8 cellular contexts compared by ENCODE assay signal in genomic region chr13:23609414-23610186, GRCh38. TPM values are rescaled to one million over a fixed set of nuclear protein-coding genes. Genes with fewer than 3 reads are reported as not detected.
DNase-seq lines count a peak whose midpoint lies in the region; ATAC-seq, FAIRE-seq and TF ChIP-seq lines count a peak whose summit lies in the region.

No MANE protein-coding gene starts in this region.

- H3K4me3 Mint-ChIP-seq in activated CD4-positive, alpha-beta T cell treated with anti-CD3 and anti-CD28 coated beads, Interleukin-2, amount 10 ng/mL, durations not matched to agents 7 days and 5 days: peak overlapping the region; percentile 28

- peaks cover 0 to 35% of the 10 kb centered on the region in 2 donors for H3K4me1 ChIP-seq in right atrium auricular region
- peaks cover 8 to 25% of the 10 kb centered on the region in 2 donors for H3K4me1 ChIP-seq in thoracic aorta (ENCODE audit: control insufficient read depth in 1 of 2, low read depth in 2 of 2)

- H3K4me1 Mint-ChIP-seq in activated CD4-positive, alpha-beta T cell treated with anti-CD3 and anti-CD28 coated beads, Interleukin-2, amount 10 ng/mL, durations not matched to agents 7 days and 5 days: peaks cover 16% of the 10 kb centered on the region

- DNase-seq in activated CD4-positive, alpha-beta T cell treated with anti-CD3 and anti-CD28 coated beads, Interleukin-2, amount 10 ng/mL, durations not matched to agents 7 days and 5 days: no peak
- DNase-seq in activated CD4-positive, alpha-beta T cell treated with anti-CD3 and anti-CD28 coated beads for 48 hours: no peak
- DNase-seq in SHP77 treated with DMSO at 0.1 percent for 48 hours (lab: John Stamatoyannopoulos, UW) (peak; percentile 56), right atrium auricular region (ENCODE audit: low spot score) (no peak), thoracic aorta (ENCODE audit: low spot score) (no peak), frontal cortex (ENCODE audit: low spot score in 2 of 2) (no peak)
- DNase-seq in activated CD4-positive, alpha-beta T cell treated with anti-CD3 and anti-CD28 coated beads for 4 hours: no peak

- H3K27ac ChIP-seq in right atrium auricular region (peak overlapping the region; percentile 65), thoracic aorta (peak overlapping the region in 1 of 2 donors; percentile 9)

- H3K36me3 ChIP-seq in right atrium auricular region (no peaks in the 10 kb centered on the region), thoracic aorta (no peaks in the 10 kb centered on the region)

- peak overlapping the region; percentile 74 for H3K27ac Mint-ChIP-seq in activated CD4-positive, alpha-beta T cell treated with anti-CD3 and anti-CD28 coated beads, Interleukin-2, amount 10 ng/mL, durations not matched to agents 7 days and 5 days

- CTCF ChIA-PET in activated CD4-positive, alpha-beta T cell treated with anti-CD3 and anti-CD28 coated beads, Interleukin-2, amount 10 ng/mL, durations not matched to agents 7 days and 5 days (lab: Charles Lee): interaction anchor here (0.8 kb wide), 1 partner anchor 58 kb away, joined by 3 read pairs; no protein-coding TSS in a partner anchor

- H3K4me3 ChIP-seq in right atrium auricular region (peak overlapping the region in 1 of 2 donors; percentile 10), thoracic aorta (peak overlapping the region; percentile 48)

- no peaks in the 10 kb centered on the region for H3K36me3 Mint-ChIP-seq in activated CD4-positive, alpha-beta T cell treated with anti-CD3 and anti-CD28 coated beads, Interleukin-2, amount 10 ng/mL, durations not matched to agents 7 days and 5 days (ENCODE audit: low read depth)

- POLR2A ChIA-PET in activated CD4-positive, alpha-beta T cell treated with anti-CD3 and anti-CD28 coated beads, Interleukin-2, amount 10 ng/mL, durations not matched to agents 7 days and 5 days (lab: Charles Lee): no interaction called here

- FAIRE-seq in frontal cortex (lab: Jason Lieb, UNC): no peak

- H3K27me3 ChIP-seq in right atrium auricular region: no peaks in the 10 kb centered on the region
- no peaks in the 10 kb centered on the region for H3K27me3 ChIP-seq in thoracic aorta (replicated peaks; ENCODE audit: insufficient read depth)

- no peaks in the 10 kb centered on the region for H3K9me3 Mint-ChIP-seq in activated CD4-positive, alpha-beta T cell treated with anti-CD3 and anti-CD28 coated beads, Interleukin-2, amount 10 ng/mL, durations not matched to agents 7 days and 5 days

- no peak for ATAC-seq in thoracic aorta (ENCODE audit: insufficient number of reproducible peaks, low FRiP score, low read depth)
- no peak for ATAC-seq in GM19455 (IDR thresholded peaks at IDR 0.05; ENCODE audit: unreplicated experiment)

- TF ChIP-seq CTCF in right atrium auricular region (IDR thresholded peaks at IDR 0.05): no peak
- TF ChIP-seq CTCF in thoracic aorta (IDR thresholded peaks at IDR 0.05): no peak

- H3K9me3 ChIP-seq in right atrium auricular region (no peaks in the 10 kb centered on the region), thoracic aorta (no peaks in the 10 kb centered on the region)

- H3K27me3 Mint-ChIP-seq in activated CD4-positive, alpha-beta T cell treated with anti-CD3 and anti-CD28 coated beads, Interleukin-2, amount 10 ng/mL, durations not matched to agents 7 days and 5 days: peaks cover 39% of the 10 kb centered on the region

RNA-seq across cellular contexts. Expression of gene TNFRSF19, which starts 39.4 kb away (rescaled TPM):
- under 1 TPM; 0.08 to 0.10 TPM for total RNA-seq in activated CD4-positive, alpha-beta T cell treated with anti-CD3 and anti-CD28 coated beads, Interleukin-2, amount 10 ng/mL, durations not matched to agents 7 days and 5 days
- total RNA-seq in right atrium auricular region (10 to 100 TPM; 32.2 to 38.5 TPM), thoracic aorta (1 to 10 TPM; 1.4 to 7.6 TPM), frontal cortex (10.2 TPM)
